8 cellular contexts compared by ENCODE assay signal in genomic region chr9:1604942-1605560, GRCh38.
DNase-seq lines count a peak whose midpoint lies in the region; ATAC-seq and TF ChIP-seq lines count a peak whose summit lies in the region.

No MANE protein-coding gene starts in this region.

- H3K36me3 Mint-ChIP-seq in natural killer cell: no peaks in the 10 kb centered on the region

- H3K4me3 Mint-ChIP-seq in natural killer cell: no peak overlapping the region

- no peaks in the 10 kb centered on the region for H3K27me3 Mint-ChIP-seq in natural killer cell (ENCODE audit: low read depth in 2 of 2)

- TF ChIP-seq CTCF in fibroblast of pulmonary artery (IDR thresholded peaks at IDR 0.05; ENCODE audit: low read length, missing control alignments): peak; percentile 53
- TF ChIP-seq CTCF in natural killer cell (IDR thresholded peaks at IDR 0.05): no peak

- H3K4me1 Mint-ChIP-seq in natural killer cell: no peaks in the 10 kb centered on the region

- intact Hi-C loops in natural killer cell (cut with micrococcal nuclease): no loop called here

- no peaks in the 10 kb centered on the region for H3K9me3 Mint-ChIP-seq in natural killer cell

- H3K27ac Mint-ChIP-seq in natural killer cell: no peak overlapping the region

- ATAC-seq in GM18909 (IDR thresholded peaks at IDR 0.05; ENCODE audit: poor library complexity, unreplicated experiment): peak; percentile 84
- peak; percentile 91 for ATAC-seq in HG03342 (IDR thresholded peaks at IDR 0.05; ENCODE audit: unreplicated experiment)
- no peak for ATAC-seq in natural killer cell

- peak; percentile 20 for DNase-seq in Ammon's horn (ENCODE audit: low spot score)
- peak; percentile 67 for DNase-seq in NCI-H748 treated with DMSO at 0.1 percent for 48 hours (lab: John Stamatoyannopoulos, UW)
- peak; percentile 34 for DNase-seq in fibroblast of pulmonary artery (ENCODE audit: low read depth)
- no peak for DNase-seq in natural killer cell
- DNase-seq in mucosa of gallbladder (ENCODE audit: low spot score): no peak
- DNase-seq in C1 segment of cervical spinal cord (lab: John Stamatoyannopoulos, UW): no peak

- no peak overlapping the region for H3K4me3 ChIP-seq in fibroblast of pulmonary artery (replicated peaks; ENCODE audit: low read depth, low read length)

Comparison
In these comparisons a context has a peak if more than half of its experiments do, and no peak if none do; other contexts are left out.
1. DNase-seq: peak in Ammon's horn (single experiment), NCI-H748 treated with DMSO at 0.1 percent for 48 hours (single experiment) and fibroblast of pulmonary artery (single experiment); none in natural killer cell (single experiment), mucosa of gallbladder (single experiment) and C1 segment of cervical spinal cord (0 of 14).
2. ATAC-seq: peak in GM18909 (single experiment) and HG03342 (single experiment); none in natural killer cell (0 of 3).